8 cellular contexts compared by ENCODE assay signal in the genomic region with DNA sequence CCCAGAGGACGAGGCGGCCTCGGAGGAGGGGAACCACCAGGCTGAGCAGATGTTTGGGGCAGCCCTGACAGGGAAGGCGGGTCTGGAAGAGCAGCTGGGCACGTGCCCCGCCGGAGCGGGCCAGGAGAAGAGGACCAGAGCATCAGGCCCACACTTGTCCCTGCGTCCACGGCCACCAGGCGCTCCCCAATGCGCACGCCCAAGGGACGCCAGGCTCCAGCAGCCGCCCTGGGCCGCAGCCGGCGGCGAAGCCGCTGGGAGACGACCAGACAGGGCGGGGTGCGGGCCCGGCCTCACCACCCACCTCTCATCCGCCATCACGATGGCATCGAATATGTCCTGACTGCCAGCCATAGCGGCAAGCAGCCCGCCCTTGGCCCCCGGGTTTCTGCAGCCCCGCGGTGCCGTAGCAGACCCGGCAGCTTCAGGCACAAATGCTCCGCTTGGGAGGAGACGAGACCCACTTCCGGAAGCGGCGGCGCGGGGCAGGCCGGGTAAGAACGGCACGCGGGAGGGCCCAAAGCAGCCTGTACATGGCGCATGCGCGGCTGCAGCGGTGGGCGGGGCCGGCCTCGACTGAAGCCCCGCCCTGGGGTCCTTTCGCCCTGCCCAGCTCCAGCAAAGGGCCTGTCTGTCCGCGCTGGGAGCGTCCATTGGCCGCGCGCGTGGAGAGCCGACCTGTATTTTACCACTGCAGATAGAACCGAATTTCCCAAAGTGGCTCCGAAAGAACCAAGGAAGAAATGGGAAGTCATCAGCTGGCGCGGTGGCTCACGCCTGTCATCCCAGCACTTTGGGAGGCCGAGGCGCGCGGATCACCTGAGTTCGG. TPM values are rescaled to one million over a fixed set of nuclear protein-coding genes. Genes with fewer than 3 reads are reported as not detected.
DNase-seq lines count a peak whose midpoint lies in the region; ATAC-seq and TF ChIP-seq lines count a peak whose summit lies in the region.

A gene with protein sequence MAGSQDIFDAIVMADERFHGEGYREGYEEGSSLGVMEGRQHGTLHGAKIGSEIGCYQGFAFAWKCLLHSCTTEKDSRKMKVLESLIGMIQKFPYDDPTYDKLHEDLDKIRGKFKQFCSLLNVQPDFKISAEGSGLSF (minus strand): TSS at position 468 of the 829 bp plus-strand sequence. CDS start 114 bp downstream, at position 354.

- peak; percentile 90 for ATAC-seq in HG02588 (IDR thresholded peaks at IDR 0.05; ENCODE audit: unreplicated experiment)
- peak; percentile 97 for ATAC-seq in omental fat pad (ENCODE audit: low FRiP score)

- peak within 1 kb of the TSS; percentile 97 for H3K4me3 Mint-ChIP-seq in activated naive CD8-positive, alpha-beta T cell

- H3K27ac ChIP-seq in temporal lobe (ENCODE audit: low read depth, low read length) = peak within 1 kb of the TSS; percentile 59

- peak within 1 kb of the TSS; percentile 93 for H3K27ac Mint-ChIP-seq in activated naive CD8-positive, alpha-beta T cell

- peaks cover 32% of the 10 kb centered on the region for H3K4me1 Mint-ChIP-seq in activated naive CD8-positive, alpha-beta T cell (ENCODE audit: low read depth)

- TF ChIP-seq CTCF in omental fat pad (IDR thresholded peaks at IDR 0.05) = no peak

- DNase-seq in GM04504 (ENCODE audit: low read depth) (peak; percentile 93), NCI-H1092 treated with DMSO at 0.1 percent for 48 hours (lab: John Stamatoyannopoulos, UW) (peak; percentile 96), SKM-1 treated with dmso at 0.1 percent for 144 hours (lab: John Stamatoyannopoulos, UW; ENCODE audit: unreplicated experiment) (peak; percentile 86), glomerular visceral epithelial cell (ENCODE audit: extremely low spot score) (peak; percentile 93), omental fat pad (ENCODE audit: low spot score) (peak; percentile 94)

- H3K9me3 Mint-ChIP-seq in activated naive CD8-positive, alpha-beta T cell (ENCODE audit: low read depth) = no peaks in the 10 kb centered on the region

- H3K27me3 Mint-ChIP-seq in activated naive CD8-positive, alpha-beta T cell = no peaks in the 10 kb centered on the region

- no peaks in the 10 kb centered on the region for H3K36me3 Mint-ChIP-seq in activated naive CD8-positive, alpha-beta T cell

RNA-seq across cellular contexts. Expression of the gene that starts here (rescaled TPM):
- 10 to 100 TPM in 3 of 4 donors, 1 to 10 TPM in 1; 9.9 to 27.3 (median 20.6) TPM for total RNA-seq in omental fat pad
- total RNA-seq in temporal lobe = 10.8 TPM

Comparison
In these comparisons a context has a peak if more than half of its experiments do, and no peak if none do; other contexts are left out.
1. Peak in every context shown above with its lines: DNase-seq, ATAC-seq and H3K27ac ChIP-seq.